Comparison of ENCODE assay signal across 1 cellular context in the genomic region with DNA sequence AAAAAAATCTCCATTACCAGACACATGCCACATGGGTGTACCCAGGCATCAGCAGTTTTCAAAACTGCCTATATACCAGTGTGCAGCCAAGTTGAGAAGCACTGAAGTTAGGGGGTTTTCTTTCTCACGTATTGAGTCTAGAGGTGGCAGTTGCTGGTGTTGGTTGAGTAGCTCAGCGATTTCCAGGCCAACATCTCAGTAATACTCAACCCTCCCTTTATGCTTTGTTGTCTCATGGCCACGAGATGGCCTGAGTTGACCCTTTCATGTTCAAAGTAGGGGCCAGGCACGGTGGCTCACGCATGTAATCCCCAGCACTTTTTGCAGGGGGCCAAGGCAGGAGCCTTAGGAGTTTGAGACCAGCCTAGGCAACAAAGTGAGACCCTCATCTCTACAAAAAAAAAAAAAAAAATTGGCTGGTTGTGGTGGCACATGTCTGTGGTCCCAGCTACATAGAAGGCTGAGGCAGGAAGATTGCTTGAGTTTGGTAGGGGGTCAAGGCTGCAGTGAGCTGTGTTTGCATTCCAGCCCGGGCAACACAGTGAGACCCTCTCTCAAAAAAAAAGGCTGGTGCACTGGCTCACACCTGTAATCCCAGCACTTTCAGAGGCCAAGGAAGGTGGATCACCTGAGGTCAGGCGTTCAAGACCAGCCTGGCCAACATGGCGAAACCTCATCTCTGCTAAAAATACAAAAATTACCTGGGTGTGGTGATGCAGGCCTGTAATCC.
TF ChIP-seq lines count a peak whose summit lies in the region.

No MANE protein-coding gene starts in this region.

TF ChIP-seq in HepG2, 621 proteins besides CTCF, POLR2A, EP300 and RAD21 (continues in another document):
- TF ChIP-seq ZNF83 (CRISPR knock-in tag; IDR thresholded peaks at IDR 0.05; ENCODE audit: borderline replicate concordance) (no peak), MAFF (IDR thresholded peaks at IDR 0.05; ENCODE audit: low read depth, low read length) (0 out of 2 replicates have a peak, but pooled peaks have one; percentile 25), SNAPC4 (CRISPR knock-in tag; IDR thresholded peaks at IDR 0.05) (no peak), ATF6 (CRISPR knock-in tag; conservative IDR thresholded peaks at IDR 0.05) (no peak), ZMYM4 (CRISPR knock-in tag; IDR thresholded peaks at IDR 0.05) (no peak), ZNF746 (CRISPR knock-in tag; IDR thresholded peaks at IDR 0.05) (no peak; the same call in 1 of the 2 replicates), NCOR1 (IDR thresholded peaks at IDR 0.05; ENCODE audit: borderline replicate concordance, low read length) (no peak; the same call in 1 of the 2 replicates), PATZ1 (CRISPR knock-in tag; IDR thresholded peaks at IDR 0.05) (peak; percentile 58; the same call in 1 of the 2 replicates), POLR2AphosphoS2 (IDR thresholded peaks at IDR 0.05; ENCODE audit: low read depth, low read length) (no peak), ZNF253 (CRISPR knock-in tag; IDR thresholded peaks at IDR 0.05; ENCODE audit: borderline replicate concordance) (no peak), ZNF234 (CRISPR knock-in tag; conservative IDR thresholded peaks at IDR 0.05) (no peak), ZNF33B (CRISPR knock-in tag; IDR thresholded peaks at IDR 0.05) (peak; percentile 48; the same call in 1 of the 2 replicates), ZFYVE20 (CRISPR knock-in tag; IDR thresholded peaks at IDR 0.05; ENCODE audit: borderline replicate concordance, low read depth) (no peak), BRCA1 (CRISPR knock-in tag; IDR thresholded peaks at IDR 0.05) (no peak), ZIK1 (CRISPR knock-in tag; IDR thresholded peaks at IDR 0.05; ENCODE audit: borderline replicate concordance, low read depth) (no peak), SOX5 (CRISPR knock-in tag; IDR thresholded peaks at IDR 0.05; ENCODE audit: borderline replicate concordance) (peak; percentile 32; the same call in 1 of the 2 replicates), GATAD2A (CRISPR knock-in tag; IDR thresholded peaks at IDR 0.05) (peak; percentile 33; the same call in 1 of the 2 replicates), ZNF598 (CRISPR knock-in tag; IDR thresholded peaks at IDR 0.05; ENCODE audit: borderline replicate concordance) (peak; percentile 56; the same call in 1 of the 2 replicates), KLF12 (CRISPR knock-in tag; IDR thresholded peaks at IDR 0.05; ENCODE audit: borderline replicate concordance) (0 out of 2 replicates have a peak, but pooled peaks have one; percentile 45), ZNF296 (CRISPR knock-in tag; conservative IDR thresholded peaks at IDR 0.05) (no peak), REST (IDR thresholded peaks at IDR 0.05; ENCODE audit: borderline replicate concordance in 1 of 2, low read depth in 1 of 2, low read length in 2 of 2) (no peak), MED1 (CRISPR knock-in tag; IDR thresholded peaks at IDR 0.05) (peak; percentile 50; the same call in 1 of the 2 replicates), DZIP1 (CRISPR knock-in tag; IDR thresholded peaks at IDR 0.05) (no peak), FOXJ3 (CRISPR knock-in tag; IDR thresholded peaks at IDR 0.05; ENCODE audit: borderline replicate concordance) (no peak), HMG20A (CRISPR knock-in tag; IDR thresholded peaks at IDR 0.05; ENCODE audit: borderline replicate concordance) (peak; percentile 63; the same call in 1 of the 2 replicates), SRF (IDR thresholded peaks at IDR 0.05; ENCODE audit: low read depth, low read length) (no peak), ZFP36 (IDR thresholded peaks at IDR 0.05; ENCODE audit: borderline replicate concordance, low read depth, low read length, partially characterized antibody) (no peak), ZNF143 (CRISPR knock-in tag; IDR thresholded peaks at IDR 0.05) (no peak), NONO (IDR thresholded peaks at IDR 0.05) (no peak), NONO (CRISPR knock-in tag; conservative IDR thresholded peaks at IDR 0.05) (no peak), ZBTB14 (CRISPR knock-in tag; IDR thresholded peaks at IDR 0.05) (no peak), RXRA (CRISPR knock-in tag; IDR thresholded peaks at IDR 0.05) (peak; percentile 91)
- TF ChIP-seq, protein P1, sequence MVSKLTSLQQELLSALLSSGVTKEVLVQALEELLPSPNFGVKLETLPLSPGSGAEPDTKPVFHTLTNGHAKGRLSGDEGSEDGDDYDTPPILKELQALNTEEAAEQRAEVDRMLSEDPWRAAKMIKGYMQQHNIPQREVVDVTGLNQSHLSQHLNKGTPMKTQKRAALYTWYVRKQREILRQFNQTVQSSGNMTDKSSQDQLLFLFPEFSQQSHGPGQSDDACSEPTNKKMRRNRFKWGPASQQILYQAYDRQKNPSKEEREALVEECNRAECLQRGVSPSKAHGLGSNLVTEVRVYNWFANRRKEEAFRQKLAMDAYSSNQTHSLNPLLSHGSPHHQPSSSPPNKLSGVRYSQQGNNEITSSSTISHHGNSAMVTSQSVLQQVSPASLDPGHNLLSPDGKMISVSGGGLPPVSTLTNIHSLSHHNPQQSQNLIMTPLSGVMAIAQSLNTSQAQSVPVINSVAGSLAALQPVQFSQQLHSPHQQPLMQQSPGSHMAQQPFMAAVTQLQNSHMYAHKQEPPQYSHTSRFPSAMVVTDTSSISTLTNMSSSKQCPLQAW (CRISPR knock-in tag; IDR thresholded peaks at IDR 0.05) = no peak
